In the genomic region with DNA sequence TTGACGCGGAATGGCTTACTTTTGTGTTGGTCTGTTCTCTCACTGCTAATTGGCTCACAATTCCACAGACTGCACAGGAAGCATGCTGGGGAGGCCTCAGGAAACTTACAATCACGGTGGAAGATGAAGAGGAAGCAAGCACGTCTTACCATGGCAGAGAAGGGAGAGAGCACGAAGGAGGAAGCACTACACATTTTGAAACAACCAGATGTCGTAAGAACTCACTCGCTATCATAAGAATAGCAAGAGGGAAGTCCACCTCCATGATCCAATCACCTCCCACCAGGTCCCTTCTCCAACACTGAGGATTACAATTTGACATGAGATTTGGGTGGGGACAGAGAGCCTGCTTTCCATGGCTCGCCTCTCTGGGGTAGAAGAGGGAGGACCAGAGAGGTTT, we compare ENCODE assay signal across 19 cellular contexts.
A peak's percentile ranks its signal among the peaks of the same experiment; 100 is the strongest.
DNase-seq lines count a peak whose midpoint lies in the region; ATAC-seq and TF ChIP-seq lines count a peak whose summit lies in the region.
"Had no signal": no experiment of that assay in that cellular context is flagged by ENCODE, and none has a peak within 500 bp of the region (broad histone marks: within the 10 kb centered on the region; RNA-seq: fewer than 3 reads in every experiment).

No MANE protein-coding gene starts in this region.

- H3K4me1 ChIP-seq in right atrium auricular region (no peaks in the 10 kb centered on the region), testis (no peaks in the 10 kb centered on the region)

- H3K4me3 ChIP-seq in right atrium auricular region (no peak overlapping the region), testis (no peak overlapping the region)

- no peak for ATAC-seq in Right ventricle myocardium superior (ENCODE audit: poor library complexity)
- no peak for ATAC-seq in activated CD4-positive, CD25-positive, alpha-beta regulatory T cell treated with anti-CD3 and anti-CD28 coated beads, Interleukin-2, amount 50 U/mL, for 24 hours

- H3K9me3 ChIP-seq in right atrium auricular region (no peaks in the 10 kb centered on the region), testis (no peaks in the 10 kb centered on the region)
- H3K9me3 ChIP-seq: SK-N-SH had no signal

- H3K36me3 ChIP-seq in right atrium auricular region = no peaks in the 10 kb centered on the region
- no peaks in the 10 kb centered on the region for H3K36me3 ChIP-seq in testis (ENCODE audit: low read depth, missing control alignments)

- H3K27me3 ChIP-seq in right atrium auricular region (no peaks in the 10 kb centered on the region), testis (no peaks in the 10 kb centered on the region)

- no peak for TF ChIP-seq POLR2A in testis (IDR thresholded peaks at IDR 0.05)

- no peak overlapping the region for H3K27ac ChIP-seq in right atrium auricular region
- H3K27ac ChIP-seq in testis = no peak overlapping the region
- H3K27ac ChIP-seq: C4-2B had no signal

- TF ChIP-seq CTCF in right atrium auricular region (IDR thresholded peaks at IDR 0.05) = no peak
- no peak for TF ChIP-seq CTCF in testis (IDR thresholded peaks at IDR 0.05)

- intact Hi-C loops in Right ventricle myocardium superior (cut with DNase I) = no loop called here
- intact Hi-C loops in testis (cut with DNase I; ENCODE audit: low total_unique reads) = no loop called here

- DNase-seq in right atrium auricular region (ENCODE audit: low spot score) = peak; percentile 5
- no peak for DNase-seq in Right ventricle myocardium superior
- DNase-seq in NOMO-1 treated with DMSO at 0.1 percent for 48 hours (lab: John Stamatoyannopoulos, UW; ENCODE audit: unreplicated experiment) = peak; percentile 40
- peak; percentile 19 for DNase-seq in ecto neural progenitor cell (ENCODE audit: low spot score)
- DNase-seq in testis = no peak
- DNase-seq in cerebellar nuclear complex (lab: John Stamatoyannopoulos, UW) = no peak
- DNase-seq: MM.1S; NCI-H1694; NCI-H2081; NCI-H2171; NCI-H345; NCI-H524; NCI-H774; NK-92 treated with Interleukin-12 subunit alpha and Interleukin-12 subunit beta, amount 100 ng/mL, for 24 hours; SHP77; SK-N-SH; T-helper 1 cell had no signal

- WGBS in testis, 2 donors = 82 to 90% methylated on average over 8 of the region's 8 CpGs

Comparison
In these comparisons a context has a peak if more than half of its experiments do, and no peak if none do; other contexts are left out.
1. DNase-seq: peak in right atrium auricular region (single experiment), NOMO-1 treated with DMSO at 0.1 percent for 48 hours (single experiment) and ecto neural progenitor cell (single experiment); none in Right ventricle myocardium superior (single experiment), testis (single experiment) and cerebellar nuclear complex (0 of 2).